16 cellular contexts compared by ENCODE assay signal in genomic region chr9:109476781-109477268, GRCh38. TPM values are rescaled to one million over a fixed set of nuclear protein-coding genes. Genes with fewer than 3 reads are reported as not detected.
DNase-seq lines count a peak whose midpoint lies in the region; ATAC-seq and TF ChIP-seq lines count a peak whose summit lies in the region.
"Had no signal": no experiment of that assay in that cellular context is flagged by ENCODE, and none has a peak within 500 bp of the region (broad histone marks: within the 10 kb centered on the region; RNA-seq: fewer than 3 reads in every experiment).

No MANE protein-coding gene starts in this region.

- peaks cover 19% of the 10 kb centered on the region for H3K4me1 Mint-ChIP-seq in mesothelial cell of epicardium
- H3K4me1 Mint-ChIP-seq: neural crest cell had no signal

- intact Hi-C loops in right cardiac atrium (cut with DNase I) (no loop called here), left cardiac atrium (cut with DNase I) (no loop called here)

- H3K36me3 Mint-ChIP-seq in mesothelial cell of epicardium, result no peaks in the 10 kb centered on the region
- H3K36me3 Mint-ChIP-seq: IgD-negative memory B cell had no signal

- no peaks in the 10 kb centered on the region for H3K27me3 ChIP-seq in right cardiac atrium (ENCODE audit: control insufficient read depth, insufficient read depth)
- H3K27me3 ChIP-seq: cardiac muscle cell, uterus had no signal

- H3K27ac ChIP-seq in right cardiac atrium (ENCODE audit: low read length) (peak overlapping the region; percentile 17), coronary artery (peak overlapping the region; percentile 74)
- H3K27ac ChIP-seq: cardiac muscle cell, uterus had no signal

- TF ChIP-seq CTCF in coronary artery (IDR thresholded peaks at IDR 0.05) (no peak), mesothelial cell of epicardium (IDR thresholded peaks at IDR 0.05; ENCODE audit: unreplicated experiment) (no peak)

- H3K4me3 Mint-ChIP-seq in mesothelial cell of epicardium, result no peak overlapping the region
- H3K4me3 Mint-ChIP-seq: IgD-negative memory B cell, neural crest cell had no signal

- H3K27ac Mint-ChIP-seq in mesothelial cell of epicardium, result peak overlapping the region; percentile 4
- H3K27ac Mint-ChIP-seq: IgD-negative memory B cell had no signal

- H3K4me3 ChIP-seq in right cardiac atrium (ENCODE audit: low read length) (no peak overlapping the region), coronary artery (no peak overlapping the region)
- H3K4me3 ChIP-seq: cardiac muscle cell, uterus had no signal

- ATAC-seq in right cardiac atrium (no peak), left cardiac atrium (no peak), GM21360 (IDR thresholded peaks at IDR 0.05; ENCODE audit: unreplicated experiment) (no peak)

- peaks cover 13% of the 10 kb centered on the region for H3K4me1 ChIP-seq in right cardiac atrium (ENCODE audit: control insufficient read depth, insufficient read depth, low read length)
- H3K4me1 ChIP-seq: uterus had no signal

- WGBS in right cardiac atrium, result 83% methylated on average over 7 of the region's 7 CpGs

- no peaks in the 10 kb centered on the region for H3K9me3 Mint-ChIP-seq in mesothelial cell of epicardium
- H3K9me3 Mint-ChIP-seq: IgD-negative memory B cell, neural crest cell had no signal

- H3K27me3 Mint-ChIP-seq in mesothelial cell of epicardium (ENCODE audit: low read depth), result peaks cover 2% of the 10 kb centered on the region

- no peaks in the 10 kb centered on the region for H3K9me3 ChIP-seq in right cardiac atrium (ENCODE audit: control insufficient read depth, low read length)
- H3K9me3 ChIP-seq: uterus had no signal

- DNase-seq in right cardiac atrium (no peak), left cardiac atrium (no peak), coronary artery (ENCODE audit: low spot score) (no peak), mesothelial cell of epicardium (ENCODE audit: low spot score in 2 of 2, unreplicated experiment in 2 of 2) (no peak), Ammon's horn (ENCODE audit: low spot score) (no peak), midbrain (lab: John Stamatoyannopoulos, UW) (no peak), NCI-H1048 (lab: John Stamatoyannopoulos, UW) (no peak)
- DNase-seq: activated CD4-positive, alpha-beta T cell treated with anti-CD3 and anti-CD28 coated beads, Interleukin-2, amount 50 U/mL, for 1 hour; NCI-H1436 treated with DMSO at 0.1 percent for 48 hours; stimulated activated CD4-positive, alpha-beta T cell treated with anti-CD3 and anti-CD28 coated beads, Interleukin-12 subunit alpha, Interleukin-12 subunit beta, amount 100 ng/mL, for 4 hours; SW 1271; uterus had no signal

RNA-seq across cellular contexts. Expression of gene PTPN3, which starts 21.3 kb away (rescaled TPM):
- total RNA-seq in right cardiac atrium (1 to 10 TPM; 5.0 to 9.3 (median 7.3) TPM), left cardiac atrium (1 to 10 TPM; 6.8 to 8.5 TPM), mesothelial cell of epicardium (6.2 to 7.5 TPM (median 6.8 TPM) in 3 replicates)
- 2.8 TPM for polyA plus RNA-seq in right cardiac atrium
- polyA plus RNA-seq: IgD-negative memory B cell had no signal
